1 cellular context compared by ENCODE assay signal in genomic region chr19:19661675-19662251, GRCh38.
TF ChIP-seq lines count a peak whose summit lies in the region.

No MANE protein-coding gene starts in this region.

TF ChIP-seq in IMR-90, 13 proteins besides CTCF, POLR2A, EP300 and RAD21:
- TF ChIP-seq BHLHE40 (IDR thresholded peaks at IDR 0.05; ENCODE audit: low read depth, low read length): no peak
